8 cellular contexts compared by ENCODE assay signal in genomic region chr2:112646102-112646719, GRCh38. TPM values are rescaled to one million over a fixed set of nuclear protein-coding genes. Genes with fewer than 3 reads are reported as not detected.
DNase-seq lines count a peak whose midpoint lies in the region; ATAC-seq and TF ChIP-seq lines count a peak whose summit lies in the region.

No MANE protein-coding gene starts in this region.

- H3K36me3 ChIP-seq in BJ (ENCODE audit: control insufficient read depth, insufficient read depth, low read length) (peaks cover 5% of the 10 kb centered on the region; the same call in 1 of the 2 replicates), mucosa of descending colon (ENCODE audit: low read depth) (peaks cover 6% of the 10 kb centered on the region), thymus (ENCODE audit: control insufficient read depth, insufficient read depth) (peaks cover 7% of the 10 kb centered on the region)

- peaks cover 45% of the 10 kb centered on the region for H3K4me1 Mint-ChIP-seq in T-helper 17 cell

- POLR2A ChIA-PET in BJ (lab: Charles Lee) = no interaction called here

- CTCF ChIA-PET in BJ (lab: Yijun Ruan, JAX) = interaction anchor here (0.8 to 7.3 kb wide), 6 partner anchors 13 to 81 kb away, joined by 3 to 83 read pairs (median 6); no protein-coding TSS in a partner anchor

- peak; percentile 9 for ATAC-seq in GM19328 (IDR thresholded peaks at IDR 0.05; ENCODE audit: unreplicated experiment)
- ATAC-seq in HG03457 (IDR thresholded peaks at IDR 0.05; ENCODE audit: unreplicated experiment) = peak; percentile 11
- peak; percentile 20 for ATAC-seq in T-helper 17 cell
- peak; percentile 36 for ATAC-seq in mucosa of descending colon

- H3K27me3 ChIP-seq in BJ (ENCODE audit: control insufficient read depth, insufficient read depth, low read length) (no peaks in the 10 kb centered on the region), thymus (ENCODE audit: control insufficient read depth, insufficient read depth) (no peaks in the 10 kb centered on the region)

- WGBS in thymus = under 1% methylated on average over 69 of the region's 69 CpGs

- H3K4me1 ChIP-seq in mucosa of descending colon (ENCODE audit: low read depth) (peaks cover 25% of the 10 kb centered on the region), thymus (ENCODE audit: control insufficient read depth, insufficient read depth, low read length) (peaks cover 34% of the 10 kb centered on the region)

- intact Hi-C loops in mucosa of descending colon (cut with DNase I, micrococcal nuclease) = no loop called here

- H3K27ac ChIP-seq in thymus (ENCODE audit: low read depth) = peak overlapping the region; percentile 88

- no peaks in the 10 kb centered on the region for H3K27me3 Mint-ChIP-seq in T-helper 17 cell

- DNase-seq in BJ (ENCODE audit: low read depth) (no peak), T-helper 17 cell (peak in 2 of 3 donors; percentile 36 to 37), dermis blood vessel endothelial cell (peak; percentile 50), mucosa of descending colon (peak in 2 of 3 donors; percentile 38 to 71), mesenteric fat pad (ENCODE audit: low spot score) (no peak)

- H3K27ac Mint-ChIP-seq in T-helper 17 cell = peak overlapping the region; percentile 88

- no peaks in the 10 kb centered on the region for H3K9me3 ChIP-seq in T-helper 17 cell (ENCODE audit: control insufficient read depth, low read length, poor library complexity, severe bottlenecking)
- no peaks in the 10 kb centered on the region for H3K9me3 ChIP-seq in mucosa of descending colon
- no peaks in the 10 kb centered on the region for H3K9me3 ChIP-seq in thymus (ENCODE audit: control insufficient read depth)

- TF ChIP-seq CTCF in BJ (IDR thresholded peaks at IDR 0.05; ENCODE audit: insufficient read depth, low read depth, low read length) (no peak), mucosa of descending colon (IDR thresholded peaks at IDR 0.05) (no peak)

- H3K36me3 Mint-ChIP-seq in T-helper 17 cell (ENCODE audit: low read depth) = peaks cover 3% of the 10 kb centered on the region

- H3K4me3 ChIP-seq in BJ (ENCODE audit: low read depth, low read length) = peak overlapping the region; percentile 86
- peak overlapping the region; percentile 77 for H3K4me3 ChIP-seq in mucosa of descending colon
- H3K4me3 ChIP-seq in thymus (ENCODE audit: low read length) = peak overlapping the region; percentile 75

- H3K4me3 Mint-ChIP-seq in T-helper 17 cell = peak overlapping the region; percentile 93

RNA-seq across cellular contexts. Expression of gene SLC20A1, which starts 0.5 kb away (rescaled TPM):
- polyA plus RNA-seq in BJ (2011; rRNA removed) (25.3 and 38.8 TPM in 2 replicates), thymus (47.0 TPM)
- 19.2 and 28.5 TPM in 2 replicates for polyA minus RNA-seq in BJ (2011; rRNA and poly(A)+ RNA removed)
- total RNA-seq in T-helper 17 cell (100 to 1,000 TPM; 113 to 130 TPM), dermis blood vessel endothelial cell (31.1 and 75.5 TPM in 2 replicates), mucosa of descending colon (100 to 1,000 TPM in 1 of 3 donors, 10 to 100 TPM in 2; 64.3 to 128 (median 80.6) TPM), mesenteric fat pad (46.5 TPM)

Comparison
In these comparisons a context has a peak if more than half of its experiments do, and no peak if none do; other contexts are left out.
1. DNase-seq: peak in T-helper 17 cell (2 of 3), dermis blood vessel endothelial cell (single experiment) and mucosa of descending colon (2 of 3); none in BJ (single experiment) and mesenteric fat pad (single experiment).
2. Peak in every context shown above with its lines, with median percentiles within 50 percentile points of each other: H3K4me3 ChIP-seq and ATAC-seq.